ENCODE assay signal across 8 cellular contexts in the genomic region with DNA sequence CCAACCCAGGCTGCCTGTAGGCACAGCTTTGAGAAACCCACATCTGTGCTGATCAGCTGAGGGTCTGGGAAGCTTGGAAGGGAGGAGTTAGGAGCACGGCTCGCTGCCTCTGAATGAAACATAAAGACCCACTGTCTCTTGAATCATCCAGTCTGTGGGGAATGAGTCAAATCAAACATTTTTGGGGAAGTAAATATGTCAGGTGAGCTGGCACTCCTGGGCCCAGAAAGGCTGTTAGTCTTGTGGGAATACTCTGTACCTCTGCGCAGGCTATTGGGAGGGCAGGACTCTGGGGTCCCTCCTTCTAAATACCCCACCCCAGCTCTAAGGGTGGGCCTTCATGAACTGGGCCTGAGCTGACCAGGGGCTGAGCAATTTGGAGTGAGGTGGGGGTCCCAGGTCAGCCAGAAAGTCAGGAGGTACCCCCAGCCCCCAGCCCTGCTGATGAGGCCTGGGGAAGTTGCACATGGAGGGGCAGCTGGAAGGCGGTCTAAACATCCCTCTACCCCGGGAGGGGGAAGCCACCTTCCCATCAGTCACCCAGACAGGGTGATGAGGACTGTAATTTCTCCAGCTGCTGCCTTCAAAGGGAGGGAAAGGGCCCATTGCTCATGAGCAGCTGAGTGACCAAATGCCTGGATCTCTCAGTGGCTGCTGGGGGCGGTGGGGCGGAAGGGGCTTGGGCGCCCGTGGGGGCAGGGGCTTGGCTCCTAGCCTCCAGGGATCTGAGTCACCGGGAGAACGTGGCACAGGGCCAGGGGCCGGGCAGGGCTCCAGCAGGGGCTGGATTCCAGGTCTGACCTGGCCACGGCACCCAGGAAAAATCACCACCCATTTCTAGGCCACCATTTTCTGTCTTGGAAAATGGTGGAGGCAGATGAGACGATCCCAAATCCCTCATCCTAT. TPM values are rescaled to one million over a fixed set of nuclear protein-coding genes. Genes with fewer than 3 reads are reported as not detected.
A peak's percentile ranks its signal among the peaks of the same experiment; 100 is the strongest.
DNase-seq lines count a peak whose midpoint lies in the region; ATAC-seq and TF ChIP-seq lines count a peak whose summit lies in the region.

No MANE protein-coding gene starts in this region.

- no peaks in the 10 kb centered on the region for H3K79me2 ChIP-seq in OCI-LY7 (ENCODE audit: insufficient read depth, low read depth, low read length)

- DNase-seq in GM10248 (ENCODE audit: extremely low spot score) (peak; percentile 79), astrocyte of the cerebellum (ENCODE audit: low read depth) (peak; percentile 39), OCI-LY7 (ENCODE audit: low spot score) (no peak)
- no peak for DNase-seq in activated CD8-positive, alpha-beta T cell treated with anti-CD3 and anti-CD28 coated beads for 36 hours
- no peak for DNase-seq in activated effector memory CD4-positive, alpha-beta T cell treated with anti-CD3 and anti-CD28 coated beads, Interleukin-2, amount 50 U/mL, for 16 hours

- H3K9me3 ChIP-seq in mucosa of stomach (ENCODE audit: control insufficient read depth, low read length): no peaks in the 10 kb centered on the region
- no peaks in the 10 kb centered on the region for H3K9me3 ChIP-seq in OCI-LY7 (ENCODE audit: low read length)

- no TSS peak for BruUV-seq in OCI-LY7 (replicated peaks; lab: Mats Ljungman, UMichigan)

- no peak overlapping the region for H3K27ac Mint-ChIP-seq in activated CD8-positive, alpha-beta T cell treated with anti-CD3 and anti-CD28 coated beads for 36 hours

- H4K20me1 ChIP-seq in OCI-LY7 (ENCODE audit: insufficient read depth, low read length): no peaks in the 10 kb centered on the region

- CTCF ChIA-PET in GM10248 (lab: Yijun Ruan, JAX) (interaction anchor here (1.1 to 2.1 kb wide), 7 partner anchors 10 to 157 kb away, joined by 3 to 12 read pairs (median 4); no protein-coding TSS in a partner anchor), OCI-LY7 (lab: Charles Lee; ENCODE audit: unreplicated experiment) (no interaction called here)
- CTCF ChIA-PET in activated CD8-positive, alpha-beta T cell treated with anti-CD3 and anti-CD28 coated beads for 36 hours (lab: Charles Lee): interaction anchor here (1.3 kb wide), 1 partner anchor 70 kb away, joined by 4 read pairs; no protein-coding TSS in a partner anchor

- H3K4me2 ChIP-seq in OCI-LY7 (ENCODE audit: low read length): no peak overlapping the region

- in situ Hi-C loops in astrocyte of the cerebellum (cut with HindIII; ENCODE audit: low sequenced_read_pairs): no loop called here

- no peak overlapping the region for H3K4me3 ChIP-seq in astrocyte of the cerebellum (ENCODE audit: low read depth, low read length)
- H3K4me3 ChIP-seq in mucosa of stomach (ENCODE audit: low read length): no peak overlapping the region
- no peak overlapping the region for H3K4me3 ChIP-seq in OCI-LY7 (ENCODE audit: low read depth, low read length, poor library complexity, severe bottlenecking)

- no peaks in the 10 kb centered on the region for H3K4me1 Mint-ChIP-seq in activated CD8-positive, alpha-beta T cell treated with anti-CD3 and anti-CD28 coated beads for 36 hours (ENCODE audit: low read depth)

- H3K27me3 Mint-ChIP-seq in activated CD8-positive, alpha-beta T cell treated with anti-CD3 and anti-CD28 coated beads for 36 hours: peaks cover 11% of the 10 kb centered on the region

- POLR2A ChIA-PET in GM10248 (lab: Yijun Ruan, JAX) (no interaction called here), OCI-LY7 (lab: Charles Lee) (no interaction called here)
- POLR2A ChIA-PET in activated CD8-positive, alpha-beta T cell treated with anti-CD3 and anti-CD28 coated beads for 36 hours (lab: Charles Lee): no interaction called here

- no peaks in the 10 kb centered on the region for H3K36me3 Mint-ChIP-seq in activated CD8-positive, alpha-beta T cell treated with anti-CD3 and anti-CD28 coated beads for 36 hours (ENCODE audit: low read depth)

- H3K4me3 Mint-ChIP-seq in activated CD8-positive, alpha-beta T cell treated with anti-CD3 and anti-CD28 coated beads for 36 hours: no peak overlapping the region

- no peak overlapping the region for H3K27ac ChIP-seq in OCI-LY7 (ENCODE audit: low read depth, low read length, poor library complexity, severe bottlenecking)

- intact Hi-C loops in activated CD8-positive, alpha-beta T cell treated with anti-CD3 and anti-CD28 coated beads for 36 hours (cut with micrococcal nuclease): no loop called here
- intact Hi-C loops in OCI-LY7 (cut with micrococcal nuclease; ENCODE audit: unreplicated experiment): no loop called here

- H3K27me3 ChIP-seq in mucosa of stomach (ENCODE audit: control insufficient read depth, insufficient read depth, low read length): peaks cover 29% of the 10 kb centered on the region

- ATAC-seq in HG03378 (IDR thresholded peaks at IDR 0.05; ENCODE audit: unreplicated experiment): peak; percentile 52
- no peak for ATAC-seq in GM18873 (IDR thresholded peaks at IDR 0.05; ENCODE audit: low FRiP score, unreplicated experiment)
- ATAC-seq in activated CD8-positive, alpha-beta T cell treated with anti-CD3 and anti-CD28 coated beads for 36 hours: no peak

- TF ChIP-seq CTCF in GM10248 (IDR thresholded peaks at IDR 0.05; ENCODE audit: control extremely low read depth, extremely low read depth, low read depth, missing control alignments) (no peak), astrocyte of the cerebellum (IDR thresholded peaks at IDR 0.05; ENCODE audit: low read depth, low read length, missing control alignments) (no peak), OCI-LY7 (conservative IDR thresholded peaks at IDR 0.05; ENCODE audit: low read length) (no peak)
- TF ChIP-seq CTCF in activated CD8-positive, alpha-beta T cell treated with anti-CD3 and anti-CD28 coated beads for 36 hours (IDR thresholded peaks at IDR 0.05): no peak

- no peaks in the 10 kb centered on the region for H3K9me2 ChIP-seq in OCI-LY7 (ENCODE audit: insufficient read depth, low read length)

- H3K9ac ChIP-seq in mucosa of stomach (ENCODE audit: low read length): peak overlapping the region; percentile 8

- H3K4me1 ChIP-seq in mucosa of stomach (ENCODE audit: control insufficient read depth, insufficient read depth, low read length) (peaks cover 14% of the 10 kb centered on the region), OCI-LY7 (ENCODE audit: insufficient read depth, low read length, poor library complexity, severe bottlenecking) (peaks cover 4% of the 10 kb centered on the region)

- no peaks in the 10 kb centered on the region for H3K36me3 ChIP-seq in mucosa of stomach (ENCODE audit: control insufficient read depth, insufficient read depth, low read length)
- no peaks in the 10 kb centered on the region for H3K36me3 ChIP-seq in OCI-LY7 (ENCODE audit: insufficient read depth, low read length)

- no peak overlapping the region for H2AFZ ChIP-seq in OCI-LY7 (ENCODE audit: low read length)

- no peaks in the 10 kb centered on the region for H3K9me3 Mint-ChIP-seq in activated CD8-positive, alpha-beta T cell treated with anti-CD3 and anti-CD28 coated beads for 36 hours

RNA-seq across cellular contexts. Expression of gene FIBCD1, which starts 10.8 kb away (rescaled TPM):
- total RNA-seq in activated CD8-positive, alpha-beta T cell treated with anti-CD3 and anti-CD28 coated beads for 36 hours: not detected
- not detected in 2 replicates for total RNA-seq in OCI-LY7 (2014; rRNA removed; shearing (Covaris generic))
- total RNA-seq in OCI-LY7 (2022): not detected in 2 replicates

RNA-seq across cellular contexts. Expression of gene QRFP, which starts 31.6 kb away (rescaled TPM):
- not detected for total RNA-seq in activated CD8-positive, alpha-beta T cell treated with anti-CD3 and anti-CD28 coated beads for 36 hours
- not detected in 2 replicates for total RNA-seq in OCI-LY7 (2014; rRNA removed; shearing (Covaris generic))
- not detected in 2 replicates for total RNA-seq in OCI-LY7 (2022)

Comparison
In these comparisons a context has a peak if more than half of its experiments do, and no peak if none do; other contexts are left out.
1. DNase-seq: peak in GM10248 (single experiment) and astrocyte of the cerebellum (single experiment); none in activated CD8-positive, alpha-beta T cell treated with anti-CD3 and anti-CD28 coated beads for 36 hours (single experiment), OCI-LY7 (single experiment) and activated effector memory CD4-positive, alpha-beta T cell treated with anti-CD3 and anti-CD28 coated beads, Interleukin-2, amount 50 U/mL, for 16 hours (single experiment).